1 cellular context compared by ENCODE assay signal in the genomic region with DNA sequence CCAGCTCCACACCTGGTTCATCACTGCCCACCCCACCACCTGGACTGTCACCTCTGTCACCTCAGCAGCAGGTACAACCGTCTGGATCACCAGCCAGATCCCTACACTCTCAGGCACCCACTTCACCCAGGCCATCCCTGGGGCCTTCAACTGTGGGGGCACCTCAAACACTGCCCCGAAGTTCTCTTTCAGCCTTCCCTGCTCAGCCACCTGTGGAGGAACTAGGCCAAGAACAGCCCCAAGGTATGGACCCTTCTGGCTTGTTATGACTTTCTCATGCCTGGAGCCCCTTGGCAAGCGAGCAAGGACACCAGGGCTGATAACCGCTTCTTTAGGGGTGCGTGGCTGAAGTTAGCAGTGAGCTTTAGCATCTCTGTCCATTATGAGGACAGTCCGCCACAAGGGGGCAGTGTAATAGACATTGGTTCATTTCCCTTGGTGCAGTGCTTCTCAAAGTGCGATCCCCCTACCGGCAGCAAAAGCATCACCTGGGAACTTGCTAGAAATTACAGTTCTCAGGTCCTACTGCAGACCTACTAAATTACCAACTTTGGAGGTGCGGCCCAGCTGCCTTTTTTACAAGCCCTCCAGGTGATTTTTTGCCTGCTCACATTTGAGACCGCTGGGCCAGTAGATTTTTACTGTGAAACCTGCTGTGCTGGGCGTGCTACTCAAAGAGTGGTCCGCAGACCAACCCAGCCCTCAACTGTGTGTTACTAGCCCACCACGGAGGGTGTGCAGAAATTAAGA.
A peak's percentile ranks its signal among the peaks of the same experiment; 100 is the strongest.
TF ChIP-seq lines count a peak whose summit lies in the region.

No MANE protein-coding gene starts in this region.

TF ChIP-seq in HepG2, 621 proteins besides CTCF, POLR2A, EP300 and RAD21 (continued from another document and continues in another):
- TF ChIP-seq, protein P1, sequence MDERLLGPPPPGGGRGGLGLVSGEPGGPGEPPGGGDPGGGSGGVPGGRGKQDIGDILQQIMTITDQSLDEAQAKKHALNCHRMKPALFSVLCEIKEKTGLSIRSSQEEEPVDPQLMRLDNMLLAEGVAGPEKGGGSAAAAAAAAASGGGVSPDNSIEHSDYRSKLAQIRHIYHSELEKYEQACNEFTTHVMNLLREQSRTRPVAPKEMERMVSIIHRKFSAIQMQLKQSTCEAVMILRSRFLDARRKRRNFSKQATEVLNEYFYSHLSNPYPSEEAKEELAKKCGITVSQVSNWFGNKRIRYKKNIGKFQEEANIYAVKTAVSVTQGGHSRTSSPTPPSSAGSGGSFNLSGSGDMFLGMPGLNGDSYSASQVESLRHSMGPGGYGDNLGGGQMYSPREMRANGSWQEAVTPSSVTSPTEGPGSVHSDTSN (CRISPR knock-in tag; IDR thresholded peaks at IDR 0.05) = no peak
- TF ChIP-seq, protein P2, sequence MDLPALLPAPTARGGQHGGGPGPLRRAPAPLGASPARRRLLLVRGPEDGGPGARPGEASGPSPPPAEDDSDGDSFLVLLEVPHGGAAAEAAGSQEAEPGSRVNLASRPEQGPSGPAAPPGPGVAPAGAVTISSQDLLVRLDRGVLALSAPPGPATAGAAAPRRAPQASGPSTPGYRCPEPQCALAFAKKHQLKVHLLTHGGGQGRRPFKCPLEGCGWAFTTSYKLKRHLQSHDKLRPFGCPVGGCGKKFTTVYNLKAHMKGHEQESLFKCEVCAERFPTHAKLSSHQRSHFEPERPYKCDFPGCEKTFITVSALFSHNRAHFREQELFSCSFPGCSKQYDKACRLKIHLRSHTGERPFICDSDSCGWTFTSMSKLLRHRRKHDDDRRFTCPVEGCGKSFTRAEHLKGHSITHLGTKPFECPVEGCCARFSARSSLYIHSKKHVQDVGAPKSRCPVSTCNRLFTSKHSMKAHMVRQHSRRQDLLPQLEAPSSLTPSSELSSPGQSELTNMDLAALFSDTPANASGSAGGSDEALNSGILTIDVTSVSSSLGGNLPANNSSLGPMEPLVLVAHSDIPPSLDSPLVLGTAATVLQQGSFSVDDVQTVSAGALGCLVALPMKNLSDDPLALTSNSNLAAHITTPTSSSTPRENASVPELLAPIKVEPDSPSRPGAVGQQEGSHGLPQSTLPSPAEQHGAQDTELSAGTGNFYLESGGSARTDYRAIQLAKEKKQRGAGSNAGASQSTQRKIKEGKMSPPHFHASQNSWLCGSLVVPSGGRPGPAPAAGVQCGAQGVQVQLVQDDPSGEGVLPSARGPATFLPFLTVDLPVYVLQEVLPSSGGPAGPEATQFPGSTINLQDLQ (CRISPR knock-in tag; IDR thresholded peaks at IDR 0.05) = no peak
- TF ChIP-seq PCBP1 (IDR thresholded peaks at IDR 0.05; ENCODE audit: borderline replicate concordance, low read depth, low read length) (no peak), MBNL3 (CRISPR knock-in tag; conservative IDR thresholded peaks at IDR 0.05) (no peak), ZNF781 (CRISPR knock-in tag; IDR thresholded peaks at IDR 0.05; ENCODE audit: borderline replicate concordance, not compliant biosample characterization) (no peak), STAT5B (CRISPR knock-in tag; IDR thresholded peaks at IDR 0.05) (no peak), ARID2 (CRISPR knock-in tag; IDR thresholded peaks at IDR 0.05; ENCODE audit: borderline replicate concordance) (no peak), ZNF737 (CRISPR knock-in tag; IDR thresholded peaks at IDR 0.05; ENCODE audit: borderline replicate concordance) (no peak), ARNT2 (CRISPR knock-in tag; IDR thresholded peaks at IDR 0.05; ENCODE audit: low read depth) (no peak), RFX3 (CRISPR knock-in tag; IDR thresholded peaks at IDR 0.05) (no peak), AKAP8 (CRISPR knock-in tag; IDR thresholded peaks at IDR 0.05) (no peak), THYN1 (CRISPR knock-in tag; IDR thresholded peaks at IDR 0.05; ENCODE audit: borderline replicate concordance, low read depth) (no peak), HOXA3 (CRISPR knock-in tag; IDR thresholded peaks at IDR 0.05) (peak; percentile 55; the same call in 1 of the 2 replicates), MIXL1 (CRISPR knock-in tag; IDR thresholded peaks at IDR 0.05) (peak; percentile 86), SP4 (CRISPR knock-in tag; IDR thresholded peaks at IDR 0.05) (no peak), HIVEP1 (CRISPR knock-in tag; IDR thresholded peaks at IDR 0.05) (no peak), ZNF788 (CRISPR knock-in tag; IDR thresholded peaks at IDR 0.05; ENCODE audit: borderline replicate concordance) (peak; percentile 74; the same call in 1 of the 2 replicates), NFRKB (IDR thresholded peaks at IDR 0.05) (no peak), CBX2 (IDR thresholded peaks at IDR 0.05; ENCODE audit: low read depth, low read length) (no peak), CBX2 (CRISPR knock-in tag; IDR thresholded peaks at IDR 0.05; ENCODE audit: low read depth) (no peak)
- TF ChIP-seq, protein P3, sequence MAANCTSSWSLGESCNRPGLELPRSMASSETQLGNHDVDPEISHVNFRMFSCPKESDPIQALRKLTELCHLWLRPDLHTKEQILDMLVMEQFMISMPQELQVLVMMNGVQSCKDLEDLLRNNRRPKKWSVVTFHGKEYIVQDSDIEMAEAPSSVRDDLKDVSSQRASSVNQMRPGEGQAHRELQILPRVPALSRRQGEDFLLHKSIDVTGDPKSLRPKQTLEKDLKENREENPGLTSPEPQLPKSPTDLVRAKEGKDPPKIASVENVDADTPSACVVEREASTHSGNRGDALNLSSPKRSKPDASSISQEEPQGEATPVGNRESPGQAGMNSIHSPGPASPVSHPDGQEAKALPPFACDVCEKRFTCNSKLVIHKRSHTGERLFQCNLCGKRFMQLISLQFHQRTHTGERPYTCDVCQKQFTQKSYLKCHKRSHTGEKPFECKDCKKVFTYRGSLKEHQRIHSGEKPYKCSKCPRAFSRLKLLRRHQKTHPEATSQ (CRISPR knock-in tag; IDR thresholded peaks at IDR 0.05; ENCODE audit: borderline replicate concordance) = no peak
- TF ChIP-seq, protein P4, sequence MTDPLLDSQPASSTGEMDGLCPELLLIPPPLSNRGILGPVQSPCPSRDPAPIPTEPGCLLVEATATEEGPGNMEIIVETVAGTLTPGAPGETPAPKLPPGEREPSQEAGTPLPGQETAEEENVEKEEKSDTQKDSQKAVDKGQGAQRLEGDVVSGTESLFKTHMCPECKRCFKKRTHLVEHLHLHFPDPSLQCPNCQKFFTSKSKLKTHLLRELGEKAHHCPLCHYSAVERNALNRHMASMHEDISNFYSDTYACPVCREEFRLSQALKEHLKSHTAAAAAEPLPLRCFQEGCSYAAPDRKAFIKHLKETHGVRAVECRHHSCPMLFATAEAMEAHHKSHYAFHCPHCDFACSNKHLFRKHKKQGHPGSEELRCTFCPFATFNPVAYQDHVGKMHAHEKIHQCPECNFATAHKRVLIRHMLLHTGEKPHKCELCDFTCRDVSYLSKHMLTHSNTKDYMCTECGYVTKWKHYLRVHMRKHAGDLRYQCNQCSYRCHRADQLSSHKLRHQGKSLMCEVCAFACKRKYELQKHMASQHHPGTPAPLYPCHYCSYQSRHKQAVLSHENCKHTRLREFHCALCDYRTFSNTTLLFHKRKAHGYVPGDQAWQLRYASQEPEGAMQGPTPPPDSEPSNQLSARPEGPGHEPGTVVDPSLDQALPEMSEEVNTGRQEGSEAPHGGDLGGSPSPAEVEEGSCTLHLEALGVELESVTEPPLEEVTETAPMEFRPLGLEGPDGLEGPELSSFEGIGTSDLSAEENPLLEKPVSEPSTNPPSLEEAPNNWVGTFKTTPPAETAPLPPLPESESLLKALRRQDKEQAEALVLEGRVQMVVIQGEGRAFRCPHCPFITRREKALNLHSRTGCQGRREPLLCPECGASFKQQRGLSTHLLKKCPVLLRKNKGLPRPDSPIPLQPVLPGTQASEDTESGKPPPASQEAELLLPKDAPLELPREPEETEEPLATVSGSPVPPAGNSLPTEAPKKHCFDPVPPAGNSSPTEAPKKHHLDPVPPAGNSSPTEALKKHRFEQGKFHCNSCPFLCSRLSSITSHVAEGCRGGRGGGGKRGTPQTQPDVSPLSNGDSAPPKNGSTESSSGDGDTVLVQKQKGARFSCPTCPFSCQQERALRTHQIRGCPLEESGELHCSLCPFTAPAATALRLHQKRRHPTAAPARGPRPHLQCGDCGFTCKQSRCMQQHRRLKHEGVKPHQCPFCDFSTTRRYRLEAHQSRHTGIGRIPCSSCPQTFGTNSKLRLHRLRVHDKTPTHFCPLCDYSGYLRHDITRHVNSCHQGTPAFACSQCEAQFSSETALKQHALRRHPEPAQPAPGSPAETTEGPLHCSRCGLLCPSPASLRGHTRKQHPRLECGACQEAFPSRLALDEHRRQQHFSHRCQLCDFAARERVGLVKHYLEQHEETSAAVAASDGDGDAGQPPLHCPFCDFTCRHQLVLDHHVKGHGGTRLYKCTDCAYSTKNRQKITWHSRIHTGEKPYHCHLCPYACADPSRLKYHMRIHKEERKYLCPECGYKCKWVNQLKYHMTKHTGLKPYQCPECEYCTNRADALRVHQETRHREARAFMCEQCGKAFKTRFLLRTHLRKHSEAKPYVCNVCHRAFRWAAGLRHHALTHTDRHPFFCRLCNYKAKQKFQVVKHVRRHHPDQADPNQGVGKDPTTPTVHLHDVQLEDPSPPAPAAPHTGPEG (CRISPR knock-in tag; IDR thresholded peaks at IDR 0.05) = no peak
- TF ChIP-seq, protein P5, sequence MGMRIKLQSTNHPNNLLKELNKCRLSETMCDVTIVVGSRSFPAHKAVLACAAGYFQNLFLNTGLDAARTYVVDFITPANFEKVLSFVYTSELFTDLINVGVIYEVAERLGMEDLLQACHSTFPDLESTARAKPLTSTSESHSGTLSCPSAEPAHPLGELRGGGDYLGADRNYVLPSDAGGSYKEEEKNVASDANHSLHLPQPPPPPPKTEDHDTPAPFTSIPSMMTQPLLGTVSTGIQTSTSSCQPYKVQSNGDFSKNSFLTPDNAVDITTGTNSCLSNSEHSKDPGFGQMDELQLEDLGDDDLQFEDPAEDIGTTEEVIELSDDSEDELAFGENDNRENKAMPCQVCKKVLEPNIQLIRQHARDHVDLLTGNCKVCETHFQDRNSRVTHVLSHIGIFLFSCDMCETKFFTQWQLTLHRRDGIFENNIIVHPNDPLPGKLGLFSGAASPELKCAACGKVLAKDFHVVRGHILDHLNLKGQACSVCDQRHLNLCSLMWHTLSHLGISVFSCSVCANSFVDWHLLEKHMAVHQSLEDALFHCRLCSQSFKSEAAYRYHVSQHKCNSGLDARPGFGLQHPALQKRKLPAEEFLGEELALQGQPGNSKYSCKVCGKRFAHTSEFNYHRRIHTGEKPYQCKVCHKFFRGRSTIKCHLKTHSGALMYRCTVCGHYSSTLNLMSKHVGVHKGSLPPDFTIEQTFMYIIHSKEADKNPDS (CRISPR knock-in tag; IDR thresholded peaks at IDR 0.05) = no peak
- TF ChIP-seq, protein P6, sequence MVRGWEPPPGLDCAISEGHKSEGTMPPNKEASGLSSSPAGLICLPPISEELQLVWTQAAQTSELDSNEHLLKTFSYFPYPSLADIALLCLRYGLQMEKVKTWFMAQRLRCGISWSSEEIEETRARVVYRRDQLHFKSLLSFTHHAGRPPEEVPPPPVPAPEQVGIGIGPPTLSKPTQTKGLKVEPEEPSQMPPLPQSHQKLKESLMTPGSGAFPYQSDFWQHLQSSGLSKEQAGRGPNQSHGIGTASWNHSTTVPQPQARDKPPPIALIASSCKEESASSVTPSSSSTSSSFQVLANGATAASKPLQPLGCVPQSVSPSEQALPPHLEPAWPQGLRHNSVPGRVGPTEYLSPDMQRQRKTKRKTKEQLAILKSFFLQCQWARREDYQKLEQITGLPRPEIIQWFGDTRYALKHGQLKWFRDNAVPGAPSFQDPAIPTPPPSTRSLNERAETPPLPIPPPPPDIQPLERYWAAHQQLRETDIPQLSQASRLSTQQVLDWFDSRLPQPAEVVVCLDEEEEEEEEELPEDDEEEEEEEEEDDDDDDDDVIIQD (CRISPR knock-in tag; IDR thresholded peaks at IDR 0.05; ENCODE audit: low read depth) = no peak
- TF ChIP-seq, protein P7, sequence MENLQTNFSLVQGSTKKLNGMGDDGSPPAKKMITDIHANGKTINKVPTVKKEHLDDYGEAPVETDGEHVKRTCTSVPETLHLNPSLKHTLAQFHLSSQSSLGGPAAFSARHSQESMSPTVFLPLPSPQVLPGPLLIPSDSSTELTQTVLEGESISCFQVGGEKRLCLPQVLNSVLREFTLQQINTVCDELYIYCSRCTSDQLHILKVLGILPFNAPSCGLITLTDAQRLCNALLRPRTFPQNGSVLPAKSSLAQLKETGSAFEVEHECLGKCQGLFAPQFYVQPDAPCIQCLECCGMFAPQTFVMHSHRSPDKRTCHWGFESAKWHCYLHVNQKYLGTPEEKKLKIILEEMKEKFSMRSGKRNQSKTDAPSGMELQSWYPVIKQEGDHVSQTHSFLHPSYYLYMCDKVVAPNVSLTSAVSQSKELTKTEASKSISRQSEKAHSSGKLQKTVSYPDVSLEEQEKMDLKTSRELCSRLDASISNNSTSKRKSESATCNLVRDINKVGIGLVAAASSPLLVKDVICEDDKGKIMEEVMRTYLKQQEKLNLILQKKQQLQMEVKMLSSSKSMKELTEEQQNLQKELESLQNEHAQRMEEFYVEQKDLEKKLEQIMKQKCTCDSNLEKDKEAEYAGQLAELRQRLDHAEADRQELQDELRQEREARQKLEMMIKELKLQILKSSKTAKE (CRISPR knock-in tag; IDR thresholded peaks at IDR 0.05; ENCODE audit: borderline replicate concordance) = no peak
- TF ChIP-seq, protein P8, sequence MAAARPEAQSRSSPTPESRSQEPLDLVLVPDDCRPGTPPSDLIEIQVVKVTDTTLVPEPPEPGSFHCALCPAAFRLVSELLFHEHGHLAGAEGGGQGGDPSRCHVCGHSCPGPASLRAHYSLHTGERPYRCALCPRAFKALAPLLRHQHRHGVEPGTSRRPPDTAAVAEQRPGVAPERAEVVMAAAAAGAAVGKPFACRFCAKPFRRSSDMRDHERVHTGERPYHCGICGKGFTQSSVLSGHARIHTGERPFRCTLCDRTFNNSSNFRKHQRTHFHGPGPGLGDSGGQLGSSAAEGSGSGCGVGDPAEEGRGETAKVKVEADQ (CRISPR knock-in tag; IDR thresholded peaks at IDR 0.05; ENCODE audit: borderline replicate concordance) = no peak
- TF ChIP-seq, protein P9, sequence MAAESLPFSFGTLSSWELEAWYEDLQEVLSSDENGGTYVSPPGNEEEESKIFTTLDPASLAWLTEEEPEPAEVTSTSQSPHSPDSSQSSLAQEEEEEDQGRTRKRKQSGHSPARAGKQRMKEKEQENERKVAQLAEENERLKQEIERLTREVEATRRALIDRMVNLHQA (CRISPR knock-in tag; IDR thresholded peaks at IDR 0.05) = no peak
- TF ChIP-seq, protein P10, sequence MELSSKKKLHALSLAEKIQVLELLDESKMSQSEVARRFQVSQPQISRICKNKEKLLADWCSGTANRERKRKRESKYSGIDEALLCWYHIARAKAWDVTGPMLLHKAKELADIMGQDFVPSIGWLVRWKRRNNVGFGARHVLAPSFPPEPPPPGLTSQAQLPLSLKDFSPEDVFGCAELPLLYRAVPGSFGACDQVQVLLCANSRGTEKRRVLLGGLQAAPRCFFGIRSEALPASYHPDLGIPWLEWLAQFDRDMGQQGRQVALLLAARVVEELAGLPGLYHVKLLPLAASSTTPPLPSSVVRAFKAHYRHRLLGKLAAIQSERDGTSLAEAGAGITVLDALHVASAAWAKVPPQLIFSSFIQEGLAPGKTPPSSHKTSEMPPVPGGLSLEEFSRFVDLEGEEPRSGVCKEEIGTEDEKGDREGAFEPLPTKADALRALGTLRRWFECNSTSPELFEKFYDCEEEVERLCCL (CRISPR knock-in tag; IDR thresholded peaks at IDR 0.05; ENCODE audit: borderline replicate concordance) = no peak
- TF ChIP-seq, protein P11, sequence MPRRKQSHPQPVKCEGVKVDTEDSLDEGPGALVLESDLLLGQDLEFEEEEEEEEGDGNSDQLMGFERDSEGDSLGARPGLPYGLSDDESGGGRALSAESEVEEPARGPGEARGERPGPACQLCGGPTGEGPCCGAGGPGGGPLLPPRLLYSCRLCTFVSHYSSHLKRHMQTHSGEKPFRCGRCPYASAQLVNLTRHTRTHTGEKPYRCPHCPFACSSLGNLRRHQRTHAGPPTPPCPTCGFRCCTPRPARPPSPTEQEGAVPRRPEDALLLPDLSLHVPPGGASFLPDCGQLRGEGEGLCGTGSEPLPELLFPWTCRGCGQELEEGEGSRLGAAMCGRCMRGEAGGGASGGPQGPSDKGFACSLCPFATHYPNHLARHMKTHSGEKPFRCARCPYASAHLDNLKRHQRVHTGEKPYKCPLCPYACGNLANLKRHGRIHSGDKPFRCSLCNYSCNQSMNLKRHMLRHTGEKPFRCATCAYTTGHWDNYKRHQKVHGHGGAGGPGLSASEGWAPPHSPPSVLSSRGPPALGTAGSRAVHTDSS (CRISPR knock-in tag; conservative IDR thresholded peaks at IDR 0.05) = no peak
